In the genomic region with DNA sequence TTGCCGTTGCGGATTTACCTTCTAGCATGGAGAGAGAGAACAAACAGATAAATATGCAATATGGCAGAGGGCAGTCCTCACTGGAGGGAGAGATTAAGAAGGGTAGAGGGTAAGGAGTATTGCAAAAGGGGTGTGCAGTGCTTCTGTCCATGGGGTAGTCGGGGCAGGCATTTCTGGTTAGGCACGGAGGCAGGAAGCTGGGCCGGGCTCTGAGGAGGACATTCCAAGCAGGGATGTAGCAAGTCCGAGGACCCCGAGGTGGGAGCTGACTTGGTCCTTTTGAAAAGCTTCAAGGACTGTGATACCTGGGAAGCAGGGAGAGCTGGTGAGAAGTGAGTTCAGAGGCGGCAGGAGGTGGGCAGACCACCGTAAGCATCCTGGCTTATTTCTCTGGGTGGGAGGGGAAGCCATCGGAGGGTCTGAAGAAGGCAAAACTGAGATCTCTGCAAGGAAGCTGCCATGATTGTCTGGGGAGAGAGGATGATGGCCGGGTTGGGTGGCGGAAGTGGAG, we compare ENCODE assay signal across 24 cellular contexts.
"Had no signal": no experiment of that assay in that cellular context is flagged by ENCODE, and none has a peak within 500 bp of the region (broad histone marks: within the 10 kb centered on the region; RNA-seq: fewer than 3 reads in every experiment).

No MANE protein-coding gene starts in this region.

- H3K36me3 Mint-ChIP-seq: mesothelial cell of epicardium; natural killer cell; stimulated activated memory B cell treated with anti-CD40 and anti-IgM and Interleukin-4, amounts not matched to agents 10 μg/mL and 1 μg/mL and 100 μg/mL, for 72 hours; type B pancreatic cell had no signal

- H2AFZ ChIP-seq: parathyroid adenoma had no signal

- H3K9me3 Mint-ChIP-seq: mesothelial cell of epicardium; natural killer cell; stimulated activated memory B cell treated with anti-CD40 and anti-IgM and Interleukin-4, amounts not matched to agents 10 μg/mL and 1 μg/mL and 100 μg/mL, for 72 hours; stimulated activated naive CD8-positive, alpha-beta T cell treated with anti-CD3 and anti-CD28 coated beads, Interleukin-15, amount 100 ng/mL, for 72 hours had no signal

- H3K9me3 ChIP-seq: left ventricle myocardium inferior, right atrium auricular region, right lobe of liver, tibial nerve, uterus had no signal

- H3K4me1 Mint-ChIP-seq: naive B cell; natural killer cell; stimulated activated memory B cell treated with anti-CD40 and anti-IgM and Interleukin-4, amounts not matched to agents 10 μg/mL and 1 μg/mL and 100 μg/mL, for 72 hours; stimulated activated naive CD8-positive, alpha-beta T cell treated with anti-CD3 and anti-CD28 coated beads, Interleukin-15, amount 100 ng/mL, for 72 hours had no signal

- H3K4me3 ChIP-seq: left ventricle myocardium inferior, lung, right atrium auricular region, right lobe of liver, smooth muscle cell, tibial nerve, uterus had no signal

- H3K9ac ChIP-seq: parathyroid adenoma had no signal

- H3K27ac ChIP-seq: left ventricle myocardium inferior, parathyroid adenoma, right atrium auricular region, right lobe of liver, tibial nerve, uterus had no signal

- H3K79me2 ChIP-seq: parathyroid adenoma had no signal

- DNase-seq: islet precursor cell; left ventricle myocardium inferior; mesendoderm; naive B cell; natural killer cell; nephron progenitor cell; nucleus accumbens; right lobe of liver; stimulated activated CD4-positive, alpha-beta T cell treated with anti-CD3 and anti-CD28 coated beads, Interleukin-1b, Interleukin-23, amount 100 ng/mL, for 48 hours; stimulated activated CD4-positive, alpha-beta T cell treated with anti-CD3 and anti-CD28 coated beads, Interleukin-2, amount 100 ng/mL, for 48 hours; stimulated activated CD4-positive, alpha-beta T cell treated with anti-CD3 and anti-CD28 coated beads, Interleukin-4, amount 100 ng/mL, for 4 hours; stimulated activated CD8-positive, alpha-beta memory T cell treated with anti-CD3 and anti-CD28 coated beads, Interleukin-4, amount 100 ng/mL, for 48 hours; stimulated activated naive CD4-positive, alpha-beta T cell treated with Interleukin-2 at 50 U/mL for 16 hours; stimulated activated naive CD8-positive, alpha-beta T cell treated with anti-CD3 and anti-CD28 coated beads, Interleukin-15, amount 100 ng/mL, for 72 hours; substantia nigra; uterus had no signal

- H3K4me1 ChIP-seq: left ventricle myocardium inferior, parathyroid adenoma, right atrium auricular region, right lobe of liver, tibial nerve, uterus had no signal

- H3K4me2 ChIP-seq: smooth muscle cell had no signal

- ATAC-seq: natural killer cell; stimulated activated memory B cell treated with anti-CD40 and anti-IgM and Interleukin-4, amounts not matched to agents 10 μg/mL and 1 μg/mL and 100 μg/mL, for 72 hours; stimulated activated naive CD8-positive, alpha-beta T cell treated with anti-CD3 and anti-CD28 coated beads, Interleukin-15, amount 100 ng/mL, for 72 hours had no signal

- H3K4me3 Mint-ChIP-seq: mesothelial cell of epicardium; naive B cell; natural killer cell; nephron progenitor cell; stimulated activated memory B cell treated with anti-CD40 and anti-IgM and Interleukin-4, amounts not matched to agents 10 μg/mL and 1 μg/mL and 100 μg/mL, for 72 hours; stimulated activated naive CD8-positive, alpha-beta T cell treated with anti-CD3 and anti-CD28 coated beads, Interleukin-15, amount 100 ng/mL, for 72 hours; type B pancreatic cell had no signal

- H3K27ac Mint-ChIP-seq: mesothelial cell of epicardium; natural killer cell; nephron progenitor cell; stimulated activated memory B cell treated with anti-CD40 and anti-IgM and Interleukin-4, amounts not matched to agents 10 μg/mL and 1 μg/mL and 100 μg/mL, for 72 hours; stimulated activated naive CD8-positive, alpha-beta T cell treated with anti-CD3 and anti-CD28 coated beads, Interleukin-15, amount 100 ng/mL, for 72 hours; type B pancreatic cell had no signal

- H3K36me3 ChIP-seq: left ventricle myocardium inferior, right atrium auricular region, right lobe of liver, tibial nerve, uterus had no signal

- H3K27me3 ChIP-seq: right atrium auricular region, right lobe of liver, tibial nerve, uterus had no signal
